In genomic region chr1:95222629-95223028, GRCh38 we compare ENCODE assay signal across 15 cellular contexts. TPM values are rescaled to one million over a fixed set of nuclear protein-coding genes. Genes with fewer than 3 reads are reported as not detected.
DNase-seq lines count a peak whose midpoint lies in the region; ATAC-seq, FAIRE-seq and TF ChIP-seq lines count a peak whose summit lies in the region.
"Had no signal": no experiment of that assay in that cellular context is flagged by ENCODE, and none has a peak within 500 bp of the region (broad histone marks: within the 10 kb centered on the region; RNA-seq: fewer than 3 reads in every experiment).

No MANE protein-coding gene starts in this region.

- peak; percentile 6 for FAIRE-seq in H54 (lab: Jason Lieb, UNC)
- FAIRE-seq: H1 had no signal

- peak overlapping the region; percentile 83 for H2AFZ ChIP-seq in neural progenitor cell (replicated peaks)

- no peaks in the 10 kb centered on the region for H3K36me3 ChIP-seq in adipocyte (ENCODE audit: control insufficient read depth, insufficient read depth, low read length, severe bottlenecking)
- no peaks in the 10 kb centered on the region for H3K36me3 ChIP-seq in neural progenitor cell
- H3K36me3 ChIP-seq: BE2C, HAP-1 had no signal

- no peaks in the 10 kb centered on the region for H3K36me3 Mint-ChIP-seq in neural progenitor cell

- H3K27me3 ChIP-seq in adipocyte (replicated peaks; ENCODE audit: control insufficient read depth, insufficient read depth, low read length) (no peaks in the 10 kb centered on the region), neural progenitor cell (no peaks in the 10 kb centered on the region)
- H3K27me3 ChIP-seq: BE2C had no signal

- no peaks in the 10 kb centered on the region for H3K27me3 Mint-ChIP-seq in neural progenitor cell (ENCODE audit: insufficient read depth, low read depth)

- no peak for TF ChIP-seq CTCF in neural progenitor cell (IDR thresholded peaks at IDR 0.05)
- TF ChIP-seq CTCF in omental fat pad (IDR thresholded peaks at IDR 0.05): no peak

- H3K9me3 ChIP-seq in adipocyte (ENCODE audit: control insufficient read depth, low read length) (no peaks in the 10 kb centered on the region), neural progenitor cell (ENCODE audit: low read depth) (no peaks in the 10 kb centered on the region)
- H3K9me3 ChIP-seq: BE2C, Caco-2, HAP-1 had no signal

- no peak overlapping the region for H3K4me3 Mint-ChIP-seq in neural progenitor cell
- H3K4me3 Mint-ChIP-seq: CD4-positive, alpha-beta T cell had no signal

- no peak for DNase-seq in H54 (ENCODE audit: insufficient read length, low spot score)
- no peak for DNase-seq in adipocyte (ENCODE audit: low read depth)
- DNase-seq in neural progenitor cell (ENCODE audit: low spot score): no peak
- no peak for DNase-seq in omental fat pad (ENCODE audit: low spot score)
- no peak for DNase-seq in NCI-H226
- DNase-seq: BE2C; C1 segment of cervical spinal cord; Caco-2; CD4-positive, alpha-beta T cell; DMS153; DMS79; GDM1 had no signal

- H3K4me1 Mint-ChIP-seq in neural progenitor cell: peaks cover 3% of the 10 kb centered on the region

- no peaks in the 10 kb centered on the region for H3K79me2 ChIP-seq in neural progenitor cell (ENCODE audit: low read depth)

- H3K4me1 ChIP-seq in adipocyte (ENCODE audit: control insufficient read depth, insufficient read depth, low read length): peaks cover 30% of the 10 kb centered on the region
- peaks cover 16% of the 10 kb centered on the region for H3K4me1 ChIP-seq in neural progenitor cell
- H3K4me1 ChIP-seq: BE2C, Caco-2, HAP-1 had no signal

- H3F3A ChIP-seq in neural progenitor cell (ENCODE audit: low read depth): no peaks in the 10 kb centered on the region

- no peak overlapping the region for H3K27ac Mint-ChIP-seq in neural progenitor cell
- H3K27ac Mint-ChIP-seq: CD4-positive, alpha-beta T cell had no signal

- H3K9ac ChIP-seq in adipocyte (ENCODE audit: low read length): peak overlapping the region; percentile 12
- no peak overlapping the region for H3K9ac ChIP-seq in neural progenitor cell

- H3K4me2 ChIP-seq in neural progenitor cell: no peak overlapping the region

- no peak for ATAC-seq in GM19455 (IDR thresholded peaks at IDR 0.05; ENCODE audit: unreplicated experiment)
- no peak for ATAC-seq in omental fat pad (ENCODE audit: low FRiP score)

- H3K4me3 ChIP-seq in adipocyte (ENCODE audit: low read length) (no peak overlapping the region), neural progenitor cell (no peak overlapping the region)
- H3K4me3 ChIP-seq: HAP-1 had no signal

- no peaks in the 10 kb centered on the region for H4K20me1 ChIP-seq in neural progenitor cell (ENCODE audit: low read depth)

- H3K9me3 Mint-ChIP-seq in neural progenitor cell: no peaks in the 10 kb centered on the region

- no peak overlapping the region for H3K27ac ChIP-seq in neural progenitor cell

- no peak for TF ChIP-seq POLR2A in H54 (IDR thresholded peaks at IDR 0.05; ENCODE audit: low read depth, low read length)

RNA-seq across cellular contexts. Expression of gene RWDD3, which starts 11.4 kb away (rescaled TPM):
- total RNA-seq in neural progenitor cell (ENCODE audit: low replicate concordance) (22.1 and 32.2 TPM in 2 replicates), omental fat pad (10 to 100 TPM in 1 of 4 donors, 1 to 10 TPM in 3; 3.7 to 13.1 (median 5.6) TPM)
